1 cellular context compared by ENCODE assay signal in the genomic region with DNA sequence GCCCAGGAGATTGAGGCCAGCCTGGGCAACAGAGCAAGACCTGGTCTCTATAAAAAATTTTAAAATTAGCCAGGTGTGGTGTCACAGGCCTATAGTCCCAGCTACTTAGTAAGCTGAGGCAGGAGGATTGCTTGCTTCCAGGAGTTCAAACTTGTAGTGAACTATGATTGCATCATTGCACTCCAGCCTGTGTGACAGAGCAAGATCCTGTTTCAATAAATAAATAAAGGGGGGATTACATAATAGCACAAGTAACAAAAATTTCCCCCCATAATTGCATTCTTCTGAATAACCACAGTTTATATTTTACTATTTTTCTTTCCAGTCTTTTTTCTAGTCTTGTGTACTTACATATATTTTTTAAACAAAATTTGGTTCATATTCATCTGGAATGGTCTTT.
TF ChIP-seq lines count a peak whose summit lies in the region.

No MANE protein-coding gene starts in this region.

TF ChIP-seq in liver, 16 proteins besides CTCF, POLR2A, EP300 and RAD21 (continued from another document):
- TF ChIP-seq, protein P1, sequence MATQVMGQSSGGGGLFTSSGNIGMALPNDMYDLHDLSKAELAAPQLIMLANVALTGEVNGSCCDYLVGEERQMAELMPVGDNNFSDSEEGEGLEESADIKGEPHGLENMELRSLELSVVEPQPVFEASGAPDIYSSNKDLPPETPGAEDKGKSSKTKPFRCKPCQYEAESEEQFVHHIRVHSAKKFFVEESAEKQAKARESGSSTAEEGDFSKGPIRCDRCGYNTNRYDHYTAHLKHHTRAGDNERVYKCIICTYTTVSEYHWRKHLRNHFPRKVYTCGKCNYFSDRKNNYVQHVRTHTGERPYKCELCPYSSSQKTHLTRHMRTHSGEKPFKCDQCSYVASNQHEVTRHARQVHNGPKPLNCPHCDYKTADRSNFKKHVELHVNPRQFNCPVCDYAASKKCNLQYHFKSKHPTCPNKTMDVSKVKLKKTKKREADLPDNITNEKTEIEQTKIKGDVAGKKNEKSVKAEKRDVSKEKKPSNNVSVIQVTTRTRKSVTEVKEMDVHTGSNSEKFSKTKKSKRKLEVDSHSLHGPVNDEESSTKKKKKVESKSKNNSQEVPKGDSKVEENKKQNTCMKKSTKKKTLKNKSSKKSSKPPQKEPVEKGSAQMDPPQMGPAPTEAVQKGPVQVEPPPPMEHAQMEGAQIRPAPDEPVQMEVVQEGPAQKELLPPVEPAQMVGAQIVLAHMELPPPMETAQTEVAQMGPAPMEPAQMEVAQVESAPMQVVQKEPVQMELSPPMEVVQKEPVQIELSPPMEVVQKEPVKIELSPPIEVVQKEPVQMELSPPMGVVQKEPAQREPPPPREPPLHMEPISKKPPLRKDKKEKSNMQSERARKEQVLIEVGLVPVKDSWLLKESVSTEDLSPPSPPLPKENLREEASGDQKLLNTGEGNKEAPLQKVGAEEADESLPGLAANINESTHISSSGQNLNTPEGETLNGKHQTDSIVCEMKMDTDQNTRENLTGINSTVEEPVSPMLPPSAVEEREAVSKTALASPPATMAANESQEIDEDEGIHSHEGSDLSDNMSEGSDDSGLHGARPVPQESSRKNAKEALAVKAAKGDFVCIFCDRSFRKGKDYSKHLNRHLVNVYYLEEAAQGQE (IDR thresholded peaks at IDR 0.05), result no peak
- TF ChIP-seq EGR1 (IDR thresholded peaks at IDR 0.05; ENCODE audit: low read depth in 2 of 2) (no peak), YY1 (IDR thresholded peaks at IDR 0.05) (no peak), FOXA2 (IDR thresholded peaks at IDR 0.05) (peak; percentile 57)
- TF ChIP-seq, protein P2, sequence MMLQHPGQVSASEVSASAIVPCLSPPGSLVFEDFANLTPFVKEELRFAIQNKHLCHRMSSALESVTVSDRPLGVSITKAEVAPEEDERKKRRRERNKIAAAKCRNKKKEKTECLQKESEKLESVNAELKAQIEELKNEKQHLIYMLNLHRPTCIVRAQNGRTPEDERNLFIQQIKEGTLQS (IDR thresholded peaks at IDR 0.05), result peak; percentile 78
